ENCODE assay signal across 1 cellular context in the genomic region with DNA sequence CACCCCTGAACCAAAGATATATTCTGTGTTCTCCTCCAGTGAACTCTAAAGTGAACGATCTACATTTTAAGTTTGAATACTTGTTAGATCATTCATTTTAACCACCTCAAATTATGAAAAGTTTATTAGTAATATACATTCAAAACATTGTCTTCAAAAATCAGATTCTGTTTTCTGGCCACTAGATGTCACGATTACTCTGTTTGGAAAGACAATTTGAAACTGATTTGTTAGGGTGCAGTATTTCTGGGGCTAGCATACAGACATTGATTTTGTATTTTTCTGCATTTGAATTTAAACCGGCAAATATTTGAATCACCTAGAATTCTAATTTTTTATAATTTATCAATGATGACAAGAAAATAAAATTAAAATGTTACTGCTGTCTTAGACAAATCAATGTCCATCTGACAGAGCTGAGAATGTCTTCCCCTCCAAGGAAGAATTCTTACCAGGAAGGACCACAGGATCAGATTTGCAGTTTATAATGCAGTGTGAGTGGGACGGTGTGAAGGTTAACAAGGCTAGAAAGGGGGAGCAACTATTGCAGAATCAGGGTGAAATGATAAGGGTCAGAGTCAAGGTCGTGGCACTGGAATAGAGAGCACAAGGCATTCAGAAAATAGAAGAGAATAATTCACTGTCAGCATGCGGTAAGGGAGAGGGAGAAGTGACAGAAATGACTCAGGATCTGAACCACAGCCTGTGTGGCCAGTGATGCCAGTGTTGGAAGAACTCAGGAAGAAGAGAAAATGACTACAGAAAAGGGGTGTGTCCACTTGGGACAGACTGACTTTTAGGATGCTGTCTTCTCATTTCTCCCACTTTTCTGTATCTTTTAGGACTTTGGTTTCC.
TF ChIP-seq lines count a peak whose summit lies in the region.

No MANE protein-coding gene starts in this region.

TF ChIP-seq in GM23338, 12 proteins besides CTCF, POLR2A, EP300 and RAD21 (continued from another document):
- TF ChIP-seq, protein P1, sequence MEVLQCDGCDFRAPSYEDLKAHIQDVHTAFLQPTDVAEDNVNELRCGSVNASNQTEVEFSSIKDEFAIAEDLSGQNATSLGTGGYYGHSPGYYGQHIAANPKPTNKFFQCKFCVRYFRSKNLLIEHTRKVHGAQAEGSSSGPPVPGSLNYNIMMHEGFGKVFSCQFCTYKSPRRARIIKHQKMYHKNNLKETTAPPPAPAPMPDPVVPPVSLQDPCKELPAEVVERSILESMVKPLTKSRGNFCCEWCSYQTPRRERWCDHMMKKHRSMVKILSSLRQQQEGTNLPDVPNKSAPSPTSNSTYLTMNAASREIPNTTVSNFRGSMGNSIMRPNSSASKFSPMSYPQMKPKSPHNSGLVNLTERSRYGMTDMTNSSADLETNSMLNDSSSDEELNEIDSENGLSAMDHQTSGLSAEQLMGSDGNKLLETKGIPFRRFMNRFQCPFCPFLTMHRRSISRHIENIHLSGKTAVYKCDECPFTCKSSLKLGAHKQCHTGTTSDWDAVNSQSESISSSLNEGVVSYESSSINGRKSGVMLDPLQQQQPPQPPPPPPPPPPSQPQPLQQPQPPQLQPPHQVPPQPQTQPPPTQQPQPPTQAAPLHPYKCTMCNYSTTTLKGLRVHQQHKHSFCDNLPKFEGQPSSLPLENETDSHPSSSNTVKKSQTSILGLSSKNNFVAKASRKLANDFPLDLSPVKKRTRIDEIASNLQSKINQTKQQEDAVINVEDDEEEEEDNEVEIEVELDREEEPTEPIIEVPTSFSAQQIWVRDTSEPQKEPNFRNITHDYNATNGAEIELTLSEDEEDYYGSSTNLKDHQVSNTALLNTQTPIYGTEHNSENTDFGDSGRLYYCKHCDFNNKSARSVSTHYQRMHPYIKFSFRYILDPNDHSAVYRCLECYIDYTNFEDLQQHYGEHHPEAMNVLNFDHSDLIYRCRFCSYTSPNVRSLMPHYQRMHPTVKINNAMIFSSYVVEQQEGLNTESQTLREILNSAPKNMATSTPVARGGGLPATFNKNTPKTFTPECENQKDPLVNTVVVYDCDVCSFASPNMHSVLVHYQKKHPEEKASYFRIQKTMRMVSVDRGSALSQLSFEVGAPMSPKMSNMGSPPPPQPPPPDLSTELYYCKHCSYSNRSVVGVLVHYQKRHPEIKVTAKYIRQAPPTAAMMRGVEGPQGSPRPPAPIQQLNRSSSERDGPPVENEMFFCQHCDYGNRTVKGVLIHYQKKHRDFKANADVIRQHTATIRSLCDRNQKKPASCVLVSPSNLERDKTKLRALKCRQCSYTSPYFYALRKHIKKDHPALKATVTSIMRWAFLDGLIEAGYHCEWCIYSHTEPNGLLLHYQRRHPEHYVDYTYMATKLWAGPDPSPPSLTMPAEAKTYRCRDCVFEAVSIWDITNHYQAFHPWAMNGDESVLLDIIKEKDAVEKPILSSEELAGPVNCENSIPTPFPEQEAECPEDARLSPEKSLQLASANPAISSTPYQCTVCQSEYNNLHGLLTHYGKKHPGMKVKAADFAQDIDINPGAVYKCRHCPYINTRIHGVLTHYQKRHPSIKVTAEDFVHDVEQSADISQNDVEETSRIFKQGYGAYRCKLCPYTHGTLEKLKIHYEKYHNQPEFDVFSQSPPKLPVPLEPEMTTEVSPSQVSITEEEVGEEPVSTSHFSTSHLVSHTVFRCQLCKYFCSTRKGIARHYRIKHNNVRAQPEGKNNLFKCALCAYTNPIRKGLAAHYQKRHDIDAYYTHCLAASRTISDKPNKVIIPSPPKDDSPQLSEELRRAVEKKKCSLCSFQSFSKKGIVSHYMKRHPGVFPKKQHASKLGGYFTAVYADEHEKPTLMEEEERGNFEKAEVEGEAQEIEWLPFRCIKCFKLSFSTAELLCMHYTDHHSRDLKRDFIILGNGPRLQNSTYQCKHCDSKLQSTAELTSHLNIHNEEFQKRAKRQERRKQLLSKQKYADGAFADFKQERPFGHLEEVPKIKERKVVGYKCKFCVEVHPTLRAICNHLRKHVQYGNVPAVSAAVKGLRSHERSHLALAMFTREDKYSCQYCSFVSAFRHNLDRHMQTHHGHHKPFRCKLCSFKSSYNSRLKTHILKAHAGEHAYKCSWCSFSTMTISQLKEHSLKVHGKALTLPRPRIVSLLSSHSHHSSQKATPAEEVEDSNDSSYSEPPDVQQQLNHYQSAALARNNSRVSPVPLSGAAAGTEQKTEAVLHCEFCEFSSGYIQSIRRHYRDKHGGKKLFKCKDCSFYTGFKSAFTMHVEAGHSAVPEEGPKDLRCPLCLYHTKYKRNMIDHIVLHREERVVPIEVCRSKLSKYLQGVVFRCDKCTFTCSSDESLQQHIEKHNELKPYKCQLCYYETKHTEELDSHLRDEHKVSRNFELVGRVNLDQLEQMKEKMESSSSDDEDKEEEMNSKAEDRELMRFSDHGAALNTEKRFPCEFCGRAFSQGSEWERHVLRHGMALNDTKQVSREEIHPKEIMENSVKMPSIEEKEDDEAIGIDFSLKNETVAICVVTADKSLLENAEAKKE (CRISPR knock-in tag; IDR thresholded peaks at IDR 0.05): no peak
- TF ChIP-seq JUNB (IDR thresholded peaks at IDR 0.05; ENCODE audit: unreplicated experiment) (no peak), NANOG (IDR thresholded peaks at IDR 0.05; ENCODE audit: borderline replicate concordance) (no peak), EZH2 (IDR thresholded peaks at IDR 0.05; ENCODE audit: low read depth, unreplicated experiment) (no peak), POLR2AphosphoS5 (IDR thresholded peaks at IDR 0.05; ENCODE audit: low read depth) (no peak), STAT1 (IDR thresholded peaks at IDR 0.05; ENCODE audit: unreplicated experiment) (no peak), EZH2phosphoT487 (IDR thresholded peaks at IDR 0.05; ENCODE audit: unreplicated experiment) (no peak), ZNF331 (CRISPR knock-in tag; IDR thresholded peaks at IDR 0.05; ENCODE audit: low read depth) (no peak), CREB1 (CRISPR knock-in tag; IDR thresholded peaks at IDR 0.05; ENCODE audit: low read depth) (no peak)
- TF ChIP-seq, protein P2, sequence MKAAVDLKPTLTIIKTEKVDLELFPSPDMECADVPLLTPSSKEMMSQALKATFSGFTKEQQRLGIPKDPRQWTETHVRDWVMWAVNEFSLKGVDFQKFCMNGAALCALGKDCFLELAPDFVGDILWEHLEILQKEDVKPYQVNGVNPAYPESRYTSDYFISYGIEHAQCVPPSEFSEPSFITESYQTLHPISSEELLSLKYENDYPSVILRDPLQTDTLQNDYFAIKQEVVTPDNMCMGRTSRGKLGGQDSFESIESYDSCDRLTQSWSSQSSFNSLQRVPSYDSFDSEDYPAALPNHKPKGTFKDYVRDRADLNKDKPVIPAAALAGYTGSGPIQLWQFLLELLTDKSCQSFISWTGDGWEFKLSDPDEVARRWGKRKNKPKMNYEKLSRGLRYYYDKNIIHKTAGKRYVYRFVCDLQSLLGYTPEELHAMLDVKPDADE (IDR thresholded peaks at IDR 0.05): no peak
